Comparison of ENCODE assay signal across 8 cellular contexts in genomic region chr9:6931913-6932312, GRCh38.
DNase-seq lines count a peak whose midpoint lies in the region; ATAC-seq and TF ChIP-seq lines count a peak whose summit lies in the region.

No MANE protein-coding gene starts in this region.

- no peak for TF ChIP-seq CTCF in HEK293 (tag by site-specific recombination; IDR thresholded peaks at IDR 0.05)
- TF ChIP-seq CTCF in heart left ventricle (IDR thresholded peaks at IDR 0.05) = no peak

- no peaks in the 10 kb centered on the region for H3K9me3 ChIP-seq in CD8-positive, alpha-beta memory T cell (ENCODE audit: low read length)
- H3K9me3 ChIP-seq in HEK293 (ENCODE audit: control insufficient read depth, insufficient read depth, low read depth, low read length) (no peaks in the 10 kb centered on the region), heart left ventricle (no peaks in the 10 kb centered on the region)

- H3K4me3 ChIP-seq in CD8-positive, alpha-beta memory T cell (ENCODE audit: low read length) = no peak overlapping the region
- no peak overlapping the region for H3K4me3 ChIP-seq in HEK293 (ENCODE audit: low read depth, low read length)
- H3K4me3 ChIP-seq in heart left ventricle = no peak overlapping the region

- H3K4me1 Mint-ChIP-seq in CD8-positive, alpha-beta memory T cell = peaks cover 31 to 61% (median 53%) of the 10 kb centered on the region in 3 donors

- peaks cover 4 to 29% (median 8%) of the 10 kb centered on the region in 3 donors for H3K36me3 Mint-ChIP-seq in CD8-positive, alpha-beta memory T cell

- no peaks in the 10 kb centered on the region for H3K27me3 Mint-ChIP-seq in CD8-positive, alpha-beta memory T cell

- DNase-seq in CD8-positive, alpha-beta memory T cell = no peak
- DNase-seq in SW480 (ENCODE audit: low spot score) (peak; percentile 95), heart left ventricle (peak in 4 of 5 donors; percentile 30 to 76 (median 58)), DMS79 treated with DMSO at 0.1 percent for 48 hours (lab: John Stamatoyannopoulos, UW) (no peak)
- DNase-seq in stimulated activated naive CD8-positive, alpha-beta T cell treated with anti-CD3 and anti-CD28 coated beads, Interleukin-15, Interleukin-2, amounts not matched to agents 100 U/mL and 50 U/mL, for 24 hours = peak; percentile 46

- POLR2A ChIA-PET in CD8-positive, alpha-beta memory T cell (lab: Charles Lee) = no interaction called here
- POLR2A ChIA-PET in HEK293 (lab: Yijun Ruan, JAX) = interaction anchor here (0.8 kb wide), 1 partner anchor 12 kb away, joined by 3 read pairs; no protein-coding TSS in a partner anchor

- CTCF ChIA-PET in CD8-positive, alpha-beta memory T cell (lab: Charles Lee) = no interaction called here
- CTCF ChIA-PET in HEK293 (lab: Yijun Ruan, JAX) = interaction anchor here (1.5 kb wide), 1 partner anchor 105 kb away, joined by 4 read pairs; no protein-coding TSS in a partner anchor

- H3K36me3 ChIP-seq in CD8-positive, alpha-beta memory T cell (ENCODE audit: insufficient read depth, low read length) = no peaks in the 10 kb centered on the region
- no peaks in the 10 kb centered on the region; a peak in 1 of 3 replicates for H3K36me3 ChIP-seq in HEK293 (ENCODE audit: control insufficient read depth in 2 of 2, insufficient read depth in 1 of 2, low read length in 2 of 2)
- H3K36me3 ChIP-seq in heart left ventricle = no peaks in the 10 kb centered on the region

- H3K9me3 Mint-ChIP-seq in CD8-positive, alpha-beta memory T cell = peaks cover 0 to 1% (median 0%) of the 10 kb centered on the region in 5 donors

- H3K27ac Mint-ChIP-seq in CD8-positive, alpha-beta memory T cell = peak overlapping the region in 5 of 8 donors; percentile 22 to 77 (median 58)

- 44 to 57% (median 47%) methylated on average over 4 of the region's 4 CpGs for WGBS in heart left ventricle, 4 donors

- no peaks in the 10 kb centered on the region for H3K27me3 ChIP-seq in CD8-positive, alpha-beta memory T cell (ENCODE audit: insufficient read depth, low read length, poor library complexity, severe bottlenecking)
- no peaks in the 10 kb centered on the region for H3K27me3 ChIP-seq in heart left ventricle

- intact Hi-C loops in heart left ventricle (cut with DNase I) = no loop called here

- H3K4me1 ChIP-seq in CD8-positive, alpha-beta memory T cell (ENCODE audit: insufficient read depth, low read length) = peaks cover 7% of the 10 kb centered on the region
- no peaks in the 10 kb centered on the region for H3K4me1 ChIP-seq in HEK293 (ENCODE audit: control insufficient read depth, insufficient read depth, low read length)
- peaks cover 0 to 32% (median 10%) of the 10 kb centered on the region in 12 donors for H3K4me1 ChIP-seq in heart left ventricle

- H3K27ac ChIP-seq in CD8-positive, alpha-beta memory T cell (ENCODE audit: low read depth, low read length) = no peak overlapping the region
- H3K27ac ChIP-seq in HEK293 (ENCODE audit: extremely low read depth, low read depth, low read length) (no peak overlapping the region), heart left ventricle (peak overlapping the region in 4 of 12 donors; percentile 9 to 63 (median 20))

- no peak overlapping the region for H3K4me3 Mint-ChIP-seq in CD8-positive, alpha-beta memory T cell

- TF ChIP-seq POLR2A in heart left ventricle (IDR thresholded peaks at IDR 0.05) = no peak

- ATAC-seq in heart left ventricle (peak; percentile 48 to 97 (median 92)), HG02571 (IDR thresholded peaks at IDR 0.05; ENCODE audit: unreplicated experiment) (no peak), GM19455 (IDR thresholded peaks at IDR 0.05; ENCODE audit: unreplicated experiment) (no peak)
- ATAC-seq in stimulated activated naive CD8-positive, alpha-beta T cell treated with anti-CD3 and anti-CD28 coated beads, Interleukin-15, Interleukin-2, amounts not matched to agents 100 U/mL and 50 U/mL, for 24 hours = peak; percentile 100

TF ChIP-seq in HEK293, 187 proteins besides CTCF, POLR2A, EP300 and RAD21:
- no peak for TF ChIP-seq MYNN (tag by site-specific recombination; IDR thresholded peaks at IDR 0.05; ENCODE audit: borderline replicate concordance)
- peak; percentile 87 for TF ChIP-seq SCRT2 (tag by site-specific recombination; IDR thresholded peaks at IDR 0.05)
- 0 out of 2 replicates have a peak, but pooled peaks have one; percentile 12 for TF ChIP-seq ZNF600 (tag by site-specific recombination; IDR thresholded peaks at IDR 0.05)
- peak; percentile 24; the same call in 1 of the 2 replicates for TF ChIP-seq SCRT1 (tag by site-specific recombination; IDR thresholded peaks at IDR 0.05; ENCODE audit: borderline replicate concordance)

Comparison
In these comparisons a context has a peak if more than half of its experiments do, and no peak if none do; other contexts are left out.
1. DNase-seq: peak in SW480 (single experiment), heart left ventricle (4 of 5) and stimulated activated naive CD8-positive, alpha-beta T cell treated with anti-CD3 and anti-CD28 coated beads, Interleukin-15, Interleukin-2, amounts not matched to agents 100 U/mL and 50 U/mL, for 24 hours (single experiment); none in CD8-positive, alpha-beta memory T cell (0 of 5) and DMS79 treated with DMSO at 0.1 percent for 48 hours (single experiment).
2. ATAC-seq: peak in heart left ventricle (4 of 4) and stimulated activated naive CD8-positive, alpha-beta T cell treated with anti-CD3 and anti-CD28 coated beads, Interleukin-15, Interleukin-2, amounts not matched to agents 100 U/mL and 50 U/mL, for 24 hours (single experiment); none in HG02571 (single experiment) and GM19455 (single experiment).